In the genomic region with DNA sequence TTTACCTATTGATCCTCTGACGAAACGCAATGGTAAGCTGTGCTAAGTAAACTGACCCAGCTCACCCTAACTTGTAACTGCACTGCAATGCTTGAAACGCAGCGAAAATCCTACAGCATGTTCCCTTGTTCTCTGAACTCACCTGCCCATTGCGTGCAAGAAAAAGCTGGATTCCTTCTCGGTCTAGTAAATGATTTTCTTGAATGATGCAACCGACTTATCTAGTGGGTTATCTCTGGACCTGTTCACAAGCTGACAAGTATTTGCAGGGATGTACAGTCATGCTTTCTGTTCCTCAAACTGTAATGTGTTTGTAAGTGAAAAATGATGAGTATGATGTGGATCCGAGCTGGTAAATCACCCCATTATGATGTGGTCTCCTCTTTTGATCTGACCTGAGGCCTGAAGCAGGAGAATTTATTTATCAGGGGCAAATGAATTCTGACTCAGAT, we compare ENCODE assay signal across 14 cellular contexts.
A peak's percentile ranks its signal among the peaks of the same experiment; 100 is the strongest.
DNase-seq lines count a peak whose midpoint lies in the region; ATAC-seq and TF ChIP-seq lines count a peak whose summit lies in the region.
"Had no signal": no experiment of that assay in that cellular context is flagged by ENCODE, and none has a peak within 500 bp of the region (broad histone marks: within the 10 kb centered on the region; RNA-seq: fewer than 3 reads in every experiment).

No MANE protein-coding gene starts in this region.

- no peak for TF ChIP-seq CTCF in brain microvascular endothelial cell (IDR thresholded peaks at IDR 0.05; ENCODE audit: low read depth, low read length, missing control alignments)
- no peak for TF ChIP-seq CTCF in progenitor cell of endocrine pancreas (IDR thresholded peaks at IDR 0.05; ENCODE audit: unreplicated experiment)
- TF ChIP-seq CTCF in RWPE1 (conservative IDR thresholded peaks at IDR 0.05; ENCODE audit: low read depth) = no peak

- no peaks in the 10 kb centered on the region for H3K27me3 Mint-ChIP-seq in progenitor cell of endocrine pancreas
- H3K27me3 Mint-ChIP-seq: stimulated activated naive CD8-positive, alpha-beta T cell treated with anti-CD3 and anti-CD28 coated beads, Interleukin-15, amount 100 ng/mL, for 72 hours had no signal

- no peaks in the 10 kb centered on the region for H3K9me3 Mint-ChIP-seq in progenitor cell of endocrine pancreas (ENCODE audit: low read depth)
- H3K9me3 Mint-ChIP-seq: stimulated activated naive CD8-positive, alpha-beta T cell treated with anti-CD3 and anti-CD28 coated beads, Interleukin-15, amount 100 ng/mL, for 72 hours had no signal

- POLR2A ChIA-PET in RWPE1 (lab: Yijun Ruan, JAX; ENCODE audit: low non-redundant PET) = no interaction called here

- no peak overlapping the region for H3K27ac ChIP-seq in brain microvascular endothelial cell
- no peak overlapping the region for H3K27ac ChIP-seq in RWPE1
- H3K27ac ChIP-seq: C4-2B had no signal

- H3K36me3 ChIP-seq in brain microvascular endothelial cell (replicated peaks) = no peaks in the 10 kb centered on the region

- CTCF ChIA-PET in RWPE1 (lab: Yijun Ruan, JAX) = no interaction called here

- H3K27ac Mint-ChIP-seq in progenitor cell of endocrine pancreas = peak overlapping the region; percentile 84
- H3K27ac Mint-ChIP-seq: stimulated activated naive CD8-positive, alpha-beta T cell treated with anti-CD3 and anti-CD28 coated beads, Interleukin-15, amount 100 ng/mL, for 72 hours had no signal

- DNase-seq in NCI-H460 (ENCODE audit: extremely low read depth, low read depth) (peak; percentile 36), brain microvascular endothelial cell (peak; percentile 51), progenitor cell of endocrine pancreas (ENCODE audit: low spot score, unreplicated experiment) (no peak), cerebellar cortex (ENCODE audit: low spot score) (no peak), RWPE1 (ENCODE audit: low spot score) (no peak), Kasumi-1 (lab: John Stamatoyannopoulos, UW) (no peak)
- DNase-seq: activated gamma-delta T cell; NCI-H1694; stimulated activated CD4-positive, alpha-beta T cell treated with anti-CD3 and anti-CD28 coated beads, Interleukin-4, amount 100 ng/mL, for 4 hours; stimulated activated naive CD8-positive, alpha-beta T cell treated with anti-CD3 and anti-CD28 coated beads, Interleukin-15, amount 100 ng/mL, for 72 hours; T-helper 1 cell had no signal

- in situ Hi-C loops in brain microvascular endothelial cell (cut with HindIII; ENCODE audit: low pct_ligation_motif_present, low sequenced_read_pairs) = loop anchor here (25.0 kb wide), 1 partner anchor 117 kb away; no protein-coding TSS in a partner anchor

- H3K27me3 ChIP-seq in brain microvascular endothelial cell (replicated peaks) = no peaks in the 10 kb centered on the region

- H3K4me3 ChIP-seq in brain microvascular endothelial cell (ENCODE audit: low read depth, low read length) = no peak overlapping the region

- H3K4me1 Mint-ChIP-seq in progenitor cell of endocrine pancreas (ENCODE audit: low read depth) = peaks cover 16% of the 10 kb centered on the region
- H3K4me1 Mint-ChIP-seq: stimulated activated naive CD8-positive, alpha-beta T cell treated with anti-CD3 and anti-CD28 coated beads, Interleukin-15, amount 100 ng/mL, for 72 hours had no signal

- no peaks in the 10 kb centered on the region for H3K36me3 Mint-ChIP-seq in progenitor cell of endocrine pancreas (ENCODE audit: insufficient read depth)

- peak; percentile 75 for ATAC-seq in GM18870 (IDR thresholded peaks at IDR 0.05; ENCODE audit: unreplicated experiment)
- ATAC-seq in GM21737 (IDR thresholded peaks at IDR 0.05; ENCODE audit: unreplicated experiment) = no peak
- ATAC-seq: stimulated activated naive CD8-positive, alpha-beta T cell treated with anti-CD3 and anti-CD28 coated beads, Interleukin-15, amount 100 ng/mL, for 72 hours had no signal

- H3K4me3 Mint-ChIP-seq in progenitor cell of endocrine pancreas (ENCODE audit: low read depth) = no peak overlapping the region
- H3K4me3 Mint-ChIP-seq: stimulated activated naive CD8-positive, alpha-beta T cell treated with anti-CD3 and anti-CD28 coated beads, Interleukin-15, amount 100 ng/mL, for 72 hours had no signal

Comparison
In these comparisons a context has a peak if more than half of its experiments do, and no peak if none do; other contexts are left out.
1. DNase-seq: peak in NCI-H460 (single experiment) and brain microvascular endothelial cell (single experiment); none in progenitor cell of endocrine pancreas (single experiment), cerebellar cortex (single experiment), RWPE1 (single experiment) and Kasumi-1 (0 of 2).